ENCODE assay signal across 20 cellular contexts in the genomic region with DNA sequence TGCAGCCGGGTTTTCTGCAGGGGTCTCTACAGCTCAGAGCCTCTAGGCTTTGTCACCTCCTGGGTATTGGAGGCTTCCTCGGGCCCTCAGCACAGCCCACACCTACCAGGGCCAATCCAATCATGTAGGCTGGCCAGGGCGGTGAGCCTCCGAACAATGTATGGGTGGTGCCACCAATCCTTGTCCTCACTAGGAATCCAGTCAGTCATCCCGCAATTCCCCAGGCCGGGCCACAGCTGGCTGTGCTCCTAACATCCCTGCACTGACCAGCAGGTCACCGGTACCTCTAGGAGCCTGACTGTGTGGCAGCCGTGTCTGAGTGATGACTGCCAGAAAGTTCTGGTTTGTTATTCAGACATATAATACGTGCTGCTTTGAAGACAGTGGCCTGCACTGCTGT.
DNase-seq lines count a peak whose midpoint lies in the region; ATAC-seq and TF ChIP-seq lines count a peak whose summit lies in the region.
"Had no signal": no experiment of that assay in that cellular context is flagged by ENCODE, and none has a peak within 500 bp of the region (broad histone marks: within the 10 kb centered on the region; RNA-seq: fewer than 3 reads in every experiment).

No MANE protein-coding gene starts in this region.

- POLR2A ChIA-PET in IMR-90 (lab: Charles Lee; ENCODE audit: unreplicated experiment): no interaction called here

- H4K91ac ChIP-seq in IMR-90 (ENCODE audit: insufficient read depth, low read depth, low read length): no peak overlapping the region
- H4K91ac ChIP-seq in neuronal stem cell (ENCODE audit: low read depth, low read length, poor library complexity): no peak overlapping the region

- H2AFZ ChIP-seq in IMR-90 (replicated peaks; ENCODE audit: low read length, poor library complexity) (no peak overlapping the region), neuronal stem cell (ENCODE audit: low read length) (no peak overlapping the region)
- H2AFZ ChIP-seq: GM23248 had no signal

- no peak overlapping the region for H2BK120ac ChIP-seq in IMR-90 (ENCODE audit: low read depth, low read length)
- H2BK120ac ChIP-seq in neuronal stem cell (ENCODE audit: low read depth, low read length): no peak overlapping the region

- TF ChIP-seq POLR2A in IMR-90 (IDR thresholded peaks at IDR 0.05; ENCODE audit: low read depth, low read length): no peak

- 86% methylated on average over 6 of the region's 9 CpGs; no CpG with 5 or more reads in 1 of the 2 experiments for WGBS in IMR-90 (ENCODE audit: extremely low coverage in 2 of 2, insufficient read length in 1 of 2), 2 experiments
- WGBS in neuronal stem cell (ENCODE audit: extremely low coverage in 2 of 2, insufficient read length in 2 of 2, insufficient replicate concordance in 1 of 2), 2 donors: no CpG with 5 or more reads among the region's 9 CpGs

- H3K4me1 ChIP-seq in BLaER1 (peaks cover 86% of the 10 kb centered on the region), IMR-90 (ENCODE audit: control insufficient read depth, insufficient read depth, low read length) (peaks cover 21% of the 10 kb centered on the region), neuronal stem cell (ENCODE audit: control insufficient read depth in 2 of 2, insufficient read depth in 1 of 2, low read depth in 1 of 2, low read length in 2 of 2) (no peaks in the 10 kb centered on the region)
- H3K4me1 ChIP-seq: A549, HAP-1 had no signal

- CTCF ChIA-PET in IMR-90 (lab: Yijun Ruan, JAX): no interaction called here

- intact Hi-C loops in IMR-90 (cut with micrococcal nuclease): no loop called here

- H3K79me1 ChIP-seq in IMR-90 (ENCODE audit: low read depth in 1 of 2, low read length in 2 of 2) (peaks cover 52 to 91% of the 10 kb centered on the region in 2 experiments), neuronal stem cell (ENCODE audit: low read depth, low read length) (no peaks in the 10 kb centered on the region)

- no peak overlapping the region for H2BK15ac ChIP-seq in IMR-90 (ENCODE audit: low read depth, low read length)
- H2BK15ac ChIP-seq in neuronal stem cell (ENCODE audit: low read length): no peak overlapping the region

- in situ Hi-C loops in IMR-90 (cut with MboI; ENCODE audit: low sequenced_read_pairs): no loop called here

- peak overlapping the region; percentile 90; the same call in 1 of the 2 replicates for H3K4me2 ChIP-seq in BLaER1
- H3K4me2 ChIP-seq in IMR-90 (ENCODE audit: low read depth, low read length): no peak overlapping the region
- no peak overlapping the region for H3K4me2 ChIP-seq in neuronal stem cell (ENCODE audit: insufficient read depth, low read length, poor library complexity, severe bottlenecking)
- H3K4me2 ChIP-seq: A549 had no signal

- H3K36me3 ChIP-seq in BLaER1 (no peaks in the 10 kb centered on the region), IMR-90 (ENCODE audit: control insufficient read depth, insufficient read depth, low read length) (no peaks in the 10 kb centered on the region), neuronal stem cell (replicated peaks in 1 of 2; ENCODE audit: control insufficient read depth in 2 of 2, insufficient read depth in 2 of 2, low read length in 2 of 2) (no peaks in the 10 kb centered on the region)
- H3K36me3 ChIP-seq: HAP-1, Peyer's patch, SJSA1 had no signal

- H3K9me3 ChIP-seq in BLaER1 (no peaks in the 10 kb centered on the region), IMR-90 (ENCODE audit: control insufficient read depth, insufficient read depth, low read length) (no peaks in the 10 kb centered on the region), neuronal stem cell (replicated peaks in 1 of 2; ENCODE audit: control insufficient read depth in 2 of 2, insufficient read depth in 1 of 2, low read depth in 1 of 2, low read length in 2 of 2) (no peaks in the 10 kb centered on the region)
- H3K9me3 ChIP-seq: A549, HAP-1, Peyer's patch, SJSA1 had no signal

- H2AK5ac ChIP-seq in IMR-90 (ENCODE audit: low read depth, low read length) (peak overlapping the region; percentile 38; the same call in 1 of the 2 replicates), neuronal stem cell (ENCODE audit: low read depth, low read length) (no peak overlapping the region)

- no peak for TF ChIP-seq CTCF in IMR-90 (conservative IDR thresholded peaks at IDR 0.05; ENCODE audit: low read depth, low read length)

- H4K5ac ChIP-seq in IMR-90 (ENCODE audit: low read depth, low read length): no peak overlapping the region

- no peak overlapping the region for H3K9ac ChIP-seq in BLaER1
- H3K9ac ChIP-seq in IMR-90 (ENCODE audit: low read depth, low read length): no peak overlapping the region
- no peak overlapping the region for H3K9ac ChIP-seq in neuronal stem cell (ENCODE audit: low read depth, low read length, poor library complexity)
- H3K9ac ChIP-seq: GM23248 had no signal

- H3K4ac ChIP-seq in IMR-90 (ENCODE audit: low read depth, low read length) (no peak overlapping the region), neuronal stem cell (ENCODE audit: low read length) (no peak overlapping the region)

- H2BK5ac ChIP-seq in IMR-90 (ENCODE audit: low read depth, low read length, poor library complexity, severe bottlenecking): no peak overlapping the region
- H2BK5ac ChIP-seq in neuronal stem cell (ENCODE audit: low read length): peak overlapping the region; percentile 0

- H3K14ac ChIP-seq in IMR-90 (replicated peaks; ENCODE audit: low read depth, low read length): 0 out of 2 replicates have a peak overlapping the region, but pooled peaks have one; percentile 11
- H3K14ac ChIP-seq in neuronal stem cell (ENCODE audit: low read length): no peak overlapping the region

- TF ChIP-seq RAD21 in IMR-90 (IDR thresholded peaks at IDR 0.05; ENCODE audit: low read length): no peak

- ATAC-seq in IMR-90 (ENCODE audit: low read depth) (no peak), GM18517 (IDR thresholded peaks at IDR 0.05; ENCODE audit: unreplicated experiment) (no peak), GM18502 (IDR thresholded peaks at IDR 0.05; ENCODE audit: poor library complexity, unreplicated experiment) (no peak)
- ATAC-seq: A549 had no signal

- H4K20me1 ChIP-seq in BLaER1: peaks cover 24% of the 10 kb centered on the region; the same call in 1 of the 2 replicates
- peaks cover 82% of the 10 kb centered on the region for H4K20me1 ChIP-seq in IMR-90 (ENCODE audit: insufficient read depth, low read length)

- no peak overlapping the region for H3K56ac ChIP-seq in IMR-90 (ENCODE audit: extremely low read depth, insufficient read depth, low read length)

- no peak overlapping the region for H3K4me3 ChIP-seq in BLaER1
- no peak overlapping the region for H3K4me3 ChIP-seq in IMR-90 (ENCODE audit: insufficient read depth, low read depth, low read length)
- no peak overlapping the region for H3K4me3 ChIP-seq in neuronal stem cell (ENCODE audit: low read length in 2 of 2)
- H3K4me3 ChIP-seq: A549, GM23248, HAP-1, Peyer's patch, SJSA1 had no signal

- H3K9me1 ChIP-seq in IMR-90 (ENCODE audit: insufficient read depth, low read length): peaks cover 41% of the 10 kb centered on the region

- H2BK12ac ChIP-seq in neuronal stem cell (ENCODE audit: low read length): no peak overlapping the region

- dilution Hi-C loops in IMR-90 (cut with HindIII; ENCODE audit: low sequenced_read_pairs, unreplicated experiment): no loop called here

- H2AK9ac ChIP-seq in IMR-90 (replicated peaks; ENCODE audit: low read depth, low read length, poor library complexity): no peak overlapping the region

- DNase-seq in IMR-90 (no peak), neuronal stem cell (ENCODE audit: low spot score) (no peak), substantia nigra (lab: John Stamatoyannopoulos, UW) (no peak), NCI-H82 (lab: John Stamatoyannopoulos, UW) (no peak)
- DNase-seq: CD4-positive, CD25-positive, alpha-beta regulatory T cell; DMS79 treated with DMSO at 0.1 percent for 48 hours; KBM-7; NCI-H1105; NCI-H146; NCI-H2029; NCI-H226; NCI-H510A treated with DMSO at 0.1 percent for 48 hours had no signal

- H2BK20ac ChIP-seq in IMR-90 (ENCODE audit: low read depth, low read length): no peak overlapping the region

- no peak overlapping the region; the same call in 1 of the 2 replicates for H3K23ac ChIP-seq in IMR-90 (ENCODE audit: low read depth, low read length)
- H3K23ac ChIP-seq in neuronal stem cell (ENCODE audit: low read depth, low read length, poor library complexity): no peak overlapping the region

- no peak overlapping the region for H4K8ac ChIP-seq in IMR-90 (ENCODE audit: low read depth in 2 of 2, low read length in 2 of 2)
- H4K8ac ChIP-seq in neuronal stem cell (ENCODE audit: low read depth, low read length): no peak overlapping the region

- H3K27ac ChIP-seq in BLaER1 (peak overlapping the region; percentile 85), IMR-90 (ENCODE audit: insufficient read depth, low read length) (no peak overlapping the region), neuronal stem cell (replicated peaks; ENCODE audit: low read length) (no peak overlapping the region), substantia nigra (ENCODE audit: low read depth, low read length, poor library complexity, severe bottlenecking) (peak overlapping the region; percentile 38)
- H3K27ac ChIP-seq: A549, GM23248, SJSA1 had no signal

- no peak overlapping the region for H3K18ac ChIP-seq in IMR-90 (ENCODE audit: low read depth, low read length)
- peak overlapping the region; percentile 73 for H3K18ac ChIP-seq in neuronal stem cell (ENCODE audit: low read length)

- BruUV-seq in IMR-90 (replicated peaks; lab: Mats Ljungman, UMichigan): no TSS peak

- H3K27me3 ChIP-seq in BLaER1: no peaks in the 10 kb centered on the region
- no peaks in the 10 kb centered on the region for H3K27me3 ChIP-seq in IMR-90 (ENCODE audit: control insufficient read depth, insufficient read depth, low read length)
- no peaks in the 10 kb centered on the region for H3K27me3 ChIP-seq in neuronal stem cell (ENCODE audit: control insufficient read depth in 3 of 3, insufficient read depth in 3 of 3, low read depth in 1 of 3, low read length in 3 of 3)
- H3K27me3 ChIP-seq: Peyer's patch, SJSA1 had no signal

TF ChIP-seq in IMR-90, 13 proteins besides CTCF, POLR2A, EP300 and RAD21 (continues in another document):
- TF ChIP-seq, protein P1, sequence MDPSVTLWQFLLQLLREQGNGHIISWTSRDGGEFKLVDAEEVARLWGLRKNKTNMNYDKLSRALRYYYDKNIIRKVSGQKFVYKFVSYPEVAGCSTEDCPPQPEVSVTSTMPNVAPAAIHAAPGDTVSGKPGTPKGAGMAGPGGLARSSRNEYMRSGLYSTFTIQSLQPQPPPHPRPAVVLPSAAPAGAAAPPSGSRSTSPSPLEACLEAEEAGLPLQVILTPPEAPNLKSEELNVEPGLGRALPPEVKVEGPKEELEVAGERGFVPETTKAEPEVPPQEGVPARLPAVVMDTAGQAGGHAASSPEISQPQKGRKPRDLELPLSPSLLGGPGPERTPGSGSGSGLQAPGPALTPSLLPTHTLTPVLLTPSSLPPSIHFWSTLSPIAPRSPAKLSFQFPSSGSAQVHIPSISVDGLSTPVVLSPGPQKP (IDR thresholded peaks at IDR 0.05; ENCODE audit: borderline replicate concordance, low read depth, low read length): no peak
- no peak for TF ChIP-seq RCOR1 (IDR thresholded peaks at IDR 0.05; ENCODE audit: insufficient replicate concordance, low read length)
- TF ChIP-seq MAZ (IDR thresholded peaks at IDR 0.05; ENCODE audit: borderline replicate concordance, low read depth, low read length): no peak
- TF ChIP-seq SMC3 (IDR thresholded peaks at IDR 0.05; ENCODE audit: low read depth, low read length): no peak
- no peak for TF ChIP-seq CHD1 (IDR thresholded peaks at IDR 0.05; ENCODE audit: low read depth, low read length)
- TF ChIP-seq FOS (IDR thresholded peaks at IDR 0.05; ENCODE audit: low read depth, low read length): no peak

Comparison
In these comparisons a context has a peak if more than half of its experiments do, and no peak if none do; other contexts are left out.
1. H3K27ac ChIP-seq: peak in BLaER1 (single experiment) and substantia nigra (single experiment); none in IMR-90 (single experiment) and neuronal stem cell (single experiment).